In genomic region chr2:67510745-67511144, GRCh38 we compare ENCODE assay signal across 18 cellular contexts.
"Had no signal": no experiment of that assay in that cellular context is flagged by ENCODE, and none has a peak within 500 bp of the region (broad histone marks: within the 10 kb centered on the region; RNA-seq: fewer than 3 reads in every experiment).

No MANE protein-coding gene starts in this region.

- DNase-seq: activated CD4-positive, alpha-beta T cell treated with anti-CD3 and anti-CD28 coated beads for 4 hours; activated CD8-positive, alpha-beta memory T cell treated with anti-CD3 and anti-CD28 coated beads, Interleukin-2, amount 50 U/mL, for 4 hours; activated CD8-positive, alpha-beta T cell treated with anti-CD3 and anti-CD28 coated beads for 36 hours; activated gamma-delta T cell treated with Interleukin-2 at 50 U/mL for 16 hours; activated naive CD8-positive, alpha-beta T cell treated with anti-CD3 and anti-CD28 coated beads for 36 hours; activated T-cell treated with anti-CD3 and anti-CD28 coated beads, Interleukin-2, amount 50 U/mL, for 72 hours; aorta; central memory CD4-positive, alpha-beta T cell; effector memory CD4-positive, alpha-beta T cell; gastrocnemius medialis; heart right ventricle; left ventricle myocardium superior; mesendoderm; nephron progenitor cell; T-cell; tibial artery had no signal

- ATAC-seq: activated CD8-positive, alpha-beta T cell treated with anti-CD3 and anti-CD28 coated beads for 36 hours; activated T-cell treated with anti-CD3 and anti-CD28 coated beads, Interleukin-2, amount 50 U/mL, for 72 hours; gastrocnemius medialis; left ventricle myocardium superior; T-cell had no signal

- H3K4me3 Mint-ChIP-seq: activated CD8-positive, alpha-beta T cell treated with anti-CD3 and anti-CD28 coated beads for 36 hours; activated naive CD8-positive, alpha-beta T cell treated with anti-CD3 and anti-CD28 coated beads for 36 hours; activated T-cell treated with anti-CD3 and anti-CD28 coated beads, Interleukin-2, amount 50 U/mL, for 72 hours; nephron progenitor cell; T-cell had no signal

- H3K9me3 Mint-ChIP-seq: activated CD8-positive, alpha-beta T cell treated with anti-CD3 and anti-CD28 coated beads for 36 hours had no signal

- H3K36me3 Mint-ChIP-seq: activated naive CD8-positive, alpha-beta T cell treated with anti-CD3 and anti-CD28 coated beads for 36 hours; T-cell had no signal

- H3K27ac Mint-ChIP-seq: activated CD8-positive, alpha-beta T cell treated with anti-CD3 and anti-CD28 coated beads for 36 hours; activated naive CD8-positive, alpha-beta T cell treated with anti-CD3 and anti-CD28 coated beads for 36 hours; activated T-cell treated with anti-CD3 and anti-CD28 coated beads, Interleukin-2, amount 50 U/mL, for 72 hours; nephron progenitor cell; T-cell had no signal

- H3K27me3 Mint-ChIP-seq: activated CD8-positive, alpha-beta T cell treated with anti-CD3 and anti-CD28 coated beads for 36 hours had no signal

- H3K4me1 Mint-ChIP-seq: activated naive CD8-positive, alpha-beta T cell treated with anti-CD3 and anti-CD28 coated beads for 36 hours; nephron progenitor cell; T-cell had no signal

- H3K4me3 ChIP-seq: gastrocnemius medialis, heart right ventricle, smooth muscle cell, tibial artery, vagina had no signal
